Comparison of ENCODE assay signal across 9 cellular contexts in the genomic region with DNA sequence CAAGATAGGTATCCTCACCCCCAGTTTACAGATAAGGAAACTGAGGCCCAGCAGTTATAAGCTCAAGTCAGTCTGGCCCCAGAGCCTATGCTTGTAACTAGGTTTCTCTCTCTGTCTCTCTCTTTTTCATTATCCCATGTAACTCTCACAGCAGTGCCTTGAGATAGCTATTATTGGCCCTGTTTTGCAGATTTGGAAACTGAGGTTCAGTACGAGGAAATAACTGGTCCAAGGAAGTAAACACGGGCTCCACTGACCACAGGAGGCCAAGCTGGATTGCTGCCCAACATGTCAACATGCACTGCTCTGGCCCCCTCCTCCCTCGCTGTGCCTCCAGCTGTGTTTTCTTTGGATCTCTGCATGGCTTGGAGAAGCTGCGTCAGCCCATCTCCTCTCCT. TPM values are rescaled to one million over a fixed set of nuclear protein-coding genes. Genes with fewer than 3 reads are reported as not detected.
DNase-seq lines count a peak whose midpoint lies in the region; ATAC-seq and TF ChIP-seq lines count a peak whose summit lies in the region.
"Had no signal": no experiment of that assay in that cellular context is flagged by ENCODE, and none has a peak within 500 bp of the region (broad histone marks: within the 10 kb centered on the region; RNA-seq: fewer than 3 reads in every experiment).

No MANE protein-coding gene starts in this region.

- intact Hi-C loops in gastrocnemius medialis (cut with DNase I; ENCODE audit: low total_unique reads): no loop called here

- in situ Hi-C loops in brain microvascular endothelial cell (cut with HindIII; ENCODE audit: low pct_ligation_motif_present, low sequenced_read_pairs): no loop called here
- in situ Hi-C loops in gastrocnemius medialis (cut with MboI; ENCODE audit: low sequenced_read_pairs in 4 of 4): no loop called here

- H3K9me3 ChIP-seq in HEK293 (ENCODE audit: control insufficient read depth, insufficient read depth, low read depth, low read length): no peaks in the 10 kb centered on the region
- H3K9me3 ChIP-seq in right atrium auricular region: no peaks in the 10 kb centered on the region
- no peaks in the 10 kb centered on the region for H3K9me3 ChIP-seq in gastrocnemius medialis
- no peaks in the 10 kb centered on the region for H3K9me3 ChIP-seq in BE2C

- CTCF ChIA-PET in HEK293 (lab: Yijun Ruan, JAX): interaction anchor here (0.7 kb wide), 1 partner anchor 15 kb away, joined by 3 read pairs; a partner anchor contains a TSS

- H3K27ac ChIP-seq in HEK293 (ENCODE audit: extremely low read depth, low read depth, low read length): no peak overlapping the region
- H3K27ac ChIP-seq in brain microvascular endothelial cell: peak overlapping the region; percentile 12
- H3K27ac ChIP-seq in right atrium auricular region: peak overlapping the region; percentile 73
- peak overlapping the region; percentile 59 to 67 (median 64) for H3K27ac ChIP-seq in gastrocnemius medialis

- H3K4me1 ChIP-seq in HEK293 (ENCODE audit: control insufficient read depth, insufficient read depth, low read length) (no peaks in the 10 kb centered on the region), right atrium auricular region (peaks cover 0 to 57% of the 10 kb centered on the region in 2 donors), gastrocnemius medialis (peaks cover 11 to 27% of the 10 kb centered on the region in 2 donors), BE2C (no peaks in the 10 kb centered on the region)

- DNase-seq in brain microvascular endothelial cell (peak; percentile 87), right atrium auricular region (ENCODE audit: low spot score) (peak; percentile 85), gastrocnemius medialis (peak; percentile 62 to 73), NCI-H524 treated with DMSO at 0.1 percent for 48 hours (lab: John Stamatoyannopoulos, UW) (no peak), GM03348 (ENCODE audit: low spot score) (no peak), BE2C (no peak)
- DNase-seq in activated CD4-positive, alpha-beta T cell treated with anti-CD3 and anti-CD28 coated beads, Interleukin-2, amount 50 U/mL, for 1 hour: no peak

- H3K36me3 ChIP-seq in HEK293 (ENCODE audit: control insufficient read depth in 2 of 2, insufficient read depth in 1 of 2, low read length in 2 of 2) (no peaks in the 10 kb centered on the region), brain microvascular endothelial cell (replicated peaks) (no peaks in the 10 kb centered on the region), right atrium auricular region (no peaks in the 10 kb centered on the region), gastrocnemius medialis (no peaks in the 10 kb centered on the region), BE2C (no peaks in the 10 kb centered on the region)

- TF ChIP-seq CTCF in HEK293 (tag by site-specific recombination; IDR thresholded peaks at IDR 0.05) (no peak), brain microvascular endothelial cell (IDR thresholded peaks at IDR 0.05; ENCODE audit: low read depth, low read length, missing control alignments) (no peak), right atrium auricular region (IDR thresholded peaks at IDR 0.05) (no peak), gastrocnemius medialis (IDR thresholded peaks at IDR 0.05 in 4 of 5, conservative IDR thresholded peaks at IDR 0.05 in 1 of 5) (no peak), BE2C (IDR thresholded peaks at IDR 0.05; ENCODE audit: low read depth, low read length) (no peak)

- TF ChIP-seq POLR2A in gastrocnemius medialis (IDR thresholded peaks at IDR 0.05): no peak

- ATAC-seq in gastrocnemius medialis: peak; percentile 35 to 55
- ATAC-seq: stimulated activated memory B cell treated with anti-CD40 and anti-IgM and Interleukin-4, amounts not matched to agents 10 μg/mL and 1 μg/mL and 100 μg/mL, for 72 hours had no signal

- POLR2A ChIA-PET in HEK293 (lab: Yijun Ruan, JAX): interaction anchor here (0.9 to 3.6 kb wide), 2 partner anchors 14 to 39 kb away, joined by 3 to 13 read pairs; a partner anchor contains a TSS

- no peaks in the 10 kb centered on the region for H3K27me3 ChIP-seq in brain microvascular endothelial cell (replicated peaks)
- H3K27me3 ChIP-seq in right atrium auricular region: no peaks in the 10 kb centered on the region
- no peaks in the 10 kb centered on the region for H3K27me3 ChIP-seq in gastrocnemius medialis
- no peaks in the 10 kb centered on the region for H3K27me3 ChIP-seq in BE2C

- H3K4me3 ChIP-seq in HEK293 (ENCODE audit: low read depth, low read length): no peak overlapping the region
- H3K4me3 ChIP-seq in brain microvascular endothelial cell (ENCODE audit: low read depth, low read length): no peak overlapping the region
- no peak overlapping the region for H3K4me3 ChIP-seq in right atrium auricular region
- H3K4me3 ChIP-seq in gastrocnemius medialis: no peak overlapping the region
- no peak overlapping the region for H3K4me3 ChIP-seq in BE2C (ENCODE audit: low read depth, low read length)

TF ChIP-seq in HEK293, 187 proteins besides CTCF, POLR2A, EP300 and RAD21:
- TF ChIP-seq ZIC2 (tag by site-specific recombination; IDR thresholded peaks at IDR 0.05): peak; percentile 71
- TF ChIP-seq GLIS1 (tag by site-specific recombination; IDR thresholded peaks at IDR 0.05): peak; percentile 89
- TF ChIP-seq KLF9 (tag by site-specific recombination; IDR thresholded peaks at IDR 0.05; ENCODE audit: low read depth): no peak
- TF ChIP-seq, protein P1, sequence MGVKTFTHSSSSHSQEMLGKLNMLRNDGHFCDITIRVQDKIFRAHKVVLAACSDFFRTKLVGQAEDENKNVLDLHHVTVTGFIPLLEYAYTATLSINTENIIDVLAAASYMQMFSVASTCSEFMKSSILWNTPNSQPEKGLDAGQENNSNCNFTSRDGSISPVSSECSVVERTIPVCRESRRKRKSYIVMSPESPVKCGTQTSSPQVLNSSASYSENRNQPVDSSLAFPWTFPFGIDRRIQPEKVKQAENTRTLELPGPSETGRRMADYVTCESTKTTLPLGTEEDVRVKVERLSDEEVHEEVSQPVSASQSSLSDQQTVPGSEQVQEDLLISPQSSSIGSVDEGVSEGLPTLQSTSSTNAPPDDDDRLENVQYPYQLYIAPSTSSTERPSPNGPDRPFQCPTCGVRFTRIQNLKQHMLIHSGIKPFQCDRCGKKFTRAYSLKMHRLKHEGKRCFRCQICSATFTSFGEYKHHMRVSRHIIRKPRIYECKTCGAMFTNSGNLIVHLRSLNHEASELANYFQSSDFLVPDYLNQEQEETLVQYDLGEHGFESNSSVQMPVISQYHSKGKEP (tag by site-specific recombination; IDR thresholded peaks at IDR 0.05): no peak
- TF ChIP-seq ZNF266 (tag by site-specific recombination; IDR thresholded peaks at IDR 0.05; ENCODE audit: low read depth): no peak

RNA-seq across cellular contexts. Expression of a gene that starts 7.6 kb away (rescaled TPM):
- total RNA-seq in right atrium auricular region (100 to 1,000 TPM in 1 of 2 donors, 10 to 100 TPM in 1; 53.6 to 221 TPM), gastrocnemius medialis (10 to 100 TPM; 22.2 to 77.3 (median 37.3) TPM)
- polyA plus RNA-seq in BE2C (2012; ENCODE audit: insufficient read depth, insufficient read length, low read depth): 81.3 TPM

RNA-seq across cellular contexts. Expression of a gene that starts 14.9 kb away (rescaled TPM):
- total RNA-seq in right atrium auricular region (10 to 100 TPM; 21.1 to 39.8 TPM), gastrocnemius medialis (10 to 100 TPM; 32.1 to 51.2 (median 37.0) TPM)
- 70.7 TPM for polyA plus RNA-seq in BE2C (2012; ENCODE audit: insufficient read depth, insufficient read length, low read depth)

RNA-seq across cellular contexts. Expression of a gene that starts 28.4 kb away (rescaled TPM):
- total RNA-seq in right atrium auricular region (100 to 1,000 TPM in 1 of 2 donors, 10 to 100 TPM in 1; 83.8 to 116 TPM), gastrocnemius medialis (10 to 100 TPM; 21.9 to 59.2 (median 46.2) TPM)
- 46.0 TPM for polyA plus RNA-seq in BE2C (2012; ENCODE audit: insufficient read depth, insufficient read length, low read depth)

RNA-seq across cellular contexts. Expression of a gene that starts 28.5 kb away (rescaled TPM):
- total RNA-seq in right atrium auricular region: 1 to 10 TPM; 8.7 to 8.8 TPM
- 10 to 100 TPM in 2 of 4 donors, 1 to 10 TPM in 2; 4.9 to 24.1 (median 10.2) TPM for total RNA-seq in gastrocnemius medialis
- polyA plus RNA-seq in BE2C (2012; ENCODE audit: insufficient read depth, insufficient read length, low read depth): 4.1 TPM

RNA-seq across cellular contexts. Expression of a gene that starts 32.1 kb away (rescaled TPM):
- total RNA-seq in right atrium auricular region (1 to 10 TPM; 1.1 to 1.4 TPM), gastrocnemius medialis (1 to 10 TPM in 2 of 4 donors, under 1 TPM in 1, not detected in 1; 0.71 to 4.1 (median 1.8) TPM)
- 1.6 TPM for polyA plus RNA-seq in BE2C (2012; ENCODE audit: insufficient read depth, insufficient read length, low read depth)

Comparison
In these comparisons a context has a peak if more than half of its experiments do, and no peak if none do; other contexts are left out.
1. DNase-seq: peak in brain microvascular endothelial cell (single experiment), right atrium auricular region (single experiment) and gastrocnemius medialis (2 of 2); none in NCI-H524 treated with DMSO at 0.1 percent for 48 hours (single experiment), GM03348 (single experiment), BE2C (single experiment) and activated CD4-positive, alpha-beta T cell treated with anti-CD3 and anti-CD28 coated beads, Interleukin-2, amount 50 U/mL, for 1 hour (single experiment).